In genomic region chr2:33529771-33530481, GRCh38 we compare ENCODE assay signal across 11 cellular contexts. TPM values are rescaled to one million over a fixed set of nuclear protein-coding genes. Genes with fewer than 3 reads are reported as not detected.
DNase-seq lines count a peak whose midpoint lies in the region; FAIRE-seq and TF ChIP-seq lines count a peak whose summit lies in the region.
"Had no signal": no experiment of that assay in that cellular context is flagged by ENCODE, and none has a peak within 500 bp of the region (broad histone marks: within the 10 kb centered on the region; RNA-seq: fewer than 3 reads in every experiment).

No MANE protein-coding gene starts in this region.

- no peak for TF ChIP-seq CTCF in Loucy (conservative IDR thresholded peaks at IDR 0.05; ENCODE audit: low read length)
- TF ChIP-seq CTCF in endothelial cell of umbilical vein (IDR thresholded peaks at IDR 0.05; ENCODE audit: extremely low read depth in 1 of 2, insufficient read depth in 1 of 2, low read depth in 1 of 2, low read length in 2 of 2), result no peak
- TF ChIP-seq CTCF in spleen (IDR thresholded peaks at IDR 0.05 in 8 of 11, conservative IDR thresholded peaks at IDR 0.05 in 3 of 11), result no peak

- WGBS in spleen, 5 donors, result 70 to 79% (median 76%) methylated on average over 6 of the region's 6 CpGs

- no peaks in the 10 kb centered on the region for H4K20me1 ChIP-seq in Loucy (ENCODE audit: insufficient read depth, low read length, poor library complexity, severe bottlenecking)
- H4K20me1 ChIP-seq in endothelial cell of umbilical vein (replicated peaks; ENCODE audit: control insufficient read depth, extremely low read depth, insufficient read depth, low read length), result no peaks in the 10 kb centered on the region

- TF ChIP-seq POLR2A in endothelial cell of umbilical vein (IDR thresholded peaks at IDR 0.05; ENCODE audit: low read depth, low read length) (no peak), spleen (IDR thresholded peaks at IDR 0.05) (no peak)

- no peak overlapping the region for H3K4me2 ChIP-seq in Loucy (ENCODE audit: low read depth, low read length, poor library complexity, severe bottlenecking)
- H3K4me2 ChIP-seq in endothelial cell of umbilical vein (ENCODE audit: insufficient read depth, low read length), result no peak overlapping the region

- no peak overlapping the region for H3K27ac ChIP-seq in endothelial cell of umbilical vein (ENCODE audit: insufficient read depth, low read depth, low read length)
- H3K27ac ChIP-seq in spleen, result peak overlapping the region; percentile 43 to 89 (median 68)
- H3K27ac ChIP-seq: thyroid gland had no signal

- no peaks in the 10 kb centered on the region for H3K9me3 ChIP-seq in Loucy (ENCODE audit: insufficient read depth, low read depth, low read length)
- no peaks in the 10 kb centered on the region for H3K9me3 ChIP-seq in endothelial cell of umbilical vein (replicated peaks; ENCODE audit: control insufficient read depth, insufficient read depth, low read length)
- no peaks in the 10 kb centered on the region for H3K9me3 ChIP-seq in spleen
- H3K9me3 ChIP-seq: thyroid gland had no signal

- no peaks in the 10 kb centered on the region for H3K27me3 ChIP-seq in Loucy (ENCODE audit: insufficient read depth, low read length, poor library complexity, severe bottlenecking)
- no peaks in the 10 kb centered on the region for H3K27me3 ChIP-seq in endothelial cell of umbilical vein (ENCODE audit: control insufficient read depth in 2 of 2, insufficient read depth in 2 of 2, low read length in 2 of 2)
- H3K27me3 ChIP-seq in spleen (replicated peaks in 1 of 7), result no peaks in the 10 kb centered on the region
- H3K27me3 ChIP-seq: thyroid gland had no signal

- no peaks in the 10 kb centered on the region for H3K9me1 ChIP-seq in endothelial cell of umbilical vein (replicated peaks; ENCODE audit: control insufficient read depth, extremely low read depth, insufficient read depth, low read length)

- no TSS peak for BruUV-seq in endothelial cell of umbilical vein (replicated peaks; lab: Mats Ljungman, UMichigan)

- H3K4me3 ChIP-seq in Loucy (ENCODE audit: low read length, poor library complexity, severe bottlenecking), result no peak overlapping the region
- H3K4me3 ChIP-seq in endothelial cell of umbilical vein (replicated peaks in 1 of 3; ENCODE audit: insufficient read depth in 1 of 3, low read depth in 1 of 3, low read length in 3 of 3), result no peak overlapping the region
- H3K4me3 ChIP-seq in spleen, result no peak overlapping the region
- H3K4me3 ChIP-seq: thyroid gland had no signal

- DNase-seq in NCI-H82 (lab: John Stamatoyannopoulos, UW) (peak; percentile 18), NCI-H82 treated with DMSO at 0.1 percent for 48 hours (lab: John Stamatoyannopoulos, UW; ENCODE audit: unreplicated experiment) (no peak), endothelial cell of umbilical vein (ENCODE audit: low read depth, low spot score) (peak; percentile 12), spleen (no peak), anterior cingulate cortex (lab: John Stamatoyannopoulos, UW) (no peak), NCI-H524 treated with DMSO at 0.1 percent for 48 hours (lab: John Stamatoyannopoulos, UW) (no peak), SHP77 treated with DMSO at 0.1 percent for 48 hours (lab: John Stamatoyannopoulos, UW) (no peak)
- DNase-seq: H9, thyroid gland had no signal

- no peak overlapping the region for H3K9ac ChIP-seq in Loucy (ENCODE audit: low read depth, low read length, poor library complexity, severe bottlenecking)
- no peak overlapping the region for H3K9ac ChIP-seq in endothelial cell of umbilical vein (replicated peaks; ENCODE audit: extremely low read depth, insufficient read depth, low read length)

- H3K79me2 ChIP-seq in Loucy (ENCODE audit: insufficient read depth, low read length) (no peaks in the 10 kb centered on the region), endothelial cell of umbilical vein (ENCODE audit: control insufficient read depth, insufficient read depth, low read length) (no peaks in the 10 kb centered on the region)

- H3K9me2 ChIP-seq in Loucy (replicated peaks; ENCODE audit: low read depth, low read length), result no peaks in the 10 kb centered on the region

- POLR2A ChIA-PET in endothelial cell of umbilical vein (lab: Charles Lee), result no interaction called here

- H2AFZ ChIP-seq in Loucy (ENCODE audit: low read length) (peak overlapping the region; percentile 57; the same call in 1 of the 2 replicates), endothelial cell of umbilical vein (ENCODE audit: low read depth, low read length) (no peak overlapping the region)

- peaks cover 20% of the 10 kb centered on the region for H3K4me1 ChIP-seq in Loucy (ENCODE audit: insufficient read depth, low read length, poor library complexity, severe bottlenecking)
- no peaks in the 10 kb centered on the region for H3K4me1 ChIP-seq in endothelial cell of umbilical vein (ENCODE audit: control insufficient read depth, extremely low read depth, insufficient read depth, low read length)
- H3K4me1 ChIP-seq in spleen, result peaks cover 0 to 75% (median 25%) of the 10 kb centered on the region in 6 donors
- H3K4me1 ChIP-seq: thyroid gland had no signal

- FAIRE-seq in endothelial cell of umbilical vein (lab: Jason Lieb, UNC), result no peak
- FAIRE-seq: A204.1 had no signal

- H3K36me3 ChIP-seq in Loucy (ENCODE audit: insufficient read depth, low read length) (no peaks in the 10 kb centered on the region), endothelial cell of umbilical vein (ENCODE audit: control insufficient read depth in 2 of 2, extremely low read depth in 1 of 2, insufficient read depth in 2 of 2, low read length in 2 of 2) (no peaks in the 10 kb centered on the region), spleen (peaks cover 0 to 49% (median 6%) of the 10 kb centered on the region in 6 donors)
- H3K36me3 ChIP-seq: thyroid gland had no signal

- intact Hi-C loops in endothelial cell of umbilical vein (cut with micrococcal nuclease), result no loop called here
- intact Hi-C loops in spleen (cut with DNase I; ENCODE audit: low total_unique reads), result no loop called here

- dilution Hi-C loops in endothelial cell of umbilical vein (cut with MboI; ENCODE audit: extremely low pct_ligation_motif_present, low sequenced_read_pairs), result no loop called here

- CTCF ChIA-PET in endothelial cell of umbilical vein (lab: Charles Lee), result interaction anchor here (1.0 kb wide), 1 partner anchor 25 kb away, joined by 4 read pairs; no protein-coding TSS in a partner anchor

- no peaks in the 10 kb centered on the region for H3F3A ChIP-seq in Loucy (ENCODE audit: low read depth)

TF ChIP-seq in endothelial cell of umbilical vein, 7 proteins besides CTCF, POLR2A, EP300 and RAD21:
- TF ChIP-seq JUN (IDR thresholded peaks at IDR 0.05; ENCODE audit: borderline replicate concordance, insufficient read depth, insufficient read length, low read depth) (peak; percentile 31), FOS (IDR thresholded peaks at IDR 0.05; ENCODE audit: borderline replicate concordance, insufficient read depth, low read length) (peak; percentile 35), GATA2 (IDR thresholded peaks at IDR 0.05; ENCODE audit: insufficient read depth, insufficient read length, low read depth, low read length) (no peak), MAX (IDR thresholded peaks at IDR 0.05; ENCODE audit: insufficient read depth, insufficient read length) (no peak)

RNA-seq across cellular contexts. Expression of gene RASGRP3, which starts 53.5 kb away (rescaled TPM):
- total RNA-seq in endothelial cell of umbilical vein (39.6 and 42.1 TPM in 2 replicates), spleen (10 to 100 TPM; 38.7 to 68.1 (median 48.7) TPM)
- polyA plus RNA-seq in endothelial cell of umbilical vein (14.3 and 16.0 TPM in 2 replicates), spleen (10 to 100 TPM; 13.2 to 15.9 (median 14.0) TPM)
- 6.0 and 9.7 TPM in 2 replicates for polyA plus RNA-seq in endothelial cell of umbilical vein (2011; cell fraction: cytosol; rRNA removed)
- polyA plus RNA-seq in endothelial cell of umbilical vein (2011; cell fraction: nucleus; rRNA removed), result 30.4 and 31.8 TPM in 2 replicates
- 3.1 and 8.9 TPM in 2 replicates for polyA plus RNA-seq in endothelial cell of umbilical vein (2012)
- 60.3 and 65.5 TPM in 2 replicates for polyA minus RNA-seq in endothelial cell of umbilical vein
- polyA minus RNA-seq in endothelial cell of umbilical vein (2011; cell fraction: cytosol; rRNA and poly(A)+ RNA removed), result not detected
- polyA minus RNA-seq in endothelial cell of umbilical vein (2011; cell fraction: nucleus; rRNA and poly(A)+ RNA removed), result 31.3 and 73.1 TPM in 2 replicates
- total RNA-seq: H9 had no signal

Comparison
In these comparisons a context has a peak if more than half of its experiments do, and no peak if none do; other contexts are left out.
1. DNase-seq: peak in NCI-H82 (single experiment) and endothelial cell of umbilical vein (single experiment); none in NCI-H82 treated with DMSO at 0.1 percent for 48 hours (single experiment), spleen (single experiment), anterior cingulate cortex (0 of 58), NCI-H524 treated with DMSO at 0.1 percent for 48 hours (single experiment) and SHP77 treated with DMSO at 0.1 percent for 48 hours (single experiment).